Comparison of ENCODE assay signal across 1 cellular context in genomic region chr6:155269765-155270164, GRCh38.
TF ChIP-seq lines count a peak whose summit lies in the region.

No MANE protein-coding gene starts in this region.

TF ChIP-seq in HepG2, 621 proteins besides CTCF, POLR2A, EP300 and RAD21:
- TF ChIP-seq ZKSCAN1 (IDR thresholded peaks at IDR 0.05; ENCODE audit: low read length) = peak; percentile 79
- TF ChIP-seq PHB2 (IDR thresholded peaks at IDR 0.05; ENCODE audit: partially characterized antibody) = no peak
